Comparison of ENCODE assay signal across 17 cellular contexts in genomic region chr4:182748283-182748682, GRCh38.
DNase-seq lines count a peak whose midpoint lies in the region; ATAC-seq, FAIRE-seq and TF ChIP-seq lines count a peak whose summit lies in the region.
"Had no signal": no experiment of that assay in that cellular context is flagged by ENCODE, and none has a peak within 500 bp of the region (broad histone marks: within the 10 kb centered on the region; RNA-seq: fewer than 3 reads in every experiment).

No MANE protein-coding gene starts in this region.

- H3K4me2 ChIP-seq in neural progenitor cell, result no peak overlapping the region

- no peak overlapping the region for H2AFZ ChIP-seq in neural progenitor cell (replicated peaks)

- H3K4me3 Mint-ChIP-seq in neural progenitor cell, result no peak overlapping the region
- H3K4me3 Mint-ChIP-seq: CD8-positive, alpha-beta memory T cell had no signal

- DNase-seq in DMS53 (lab: John Stamatoyannopoulos, UW) (peak; percentile 11), DMS53 treated with DMSO at 0.1 percent for 48 hours (lab: John Stamatoyannopoulos, UW; ENCODE audit: unreplicated experiment) (no peak), left ventricle myocardium inferior (no peak), neural progenitor cell (ENCODE audit: low spot score) (no peak), DMS153 (lab: John Stamatoyannopoulos, UW) (no peak), H54 (ENCODE audit: insufficient read length, low spot score) (no peak), MV-4-11 (lab: John Stamatoyannopoulos, UW) (no peak)
- DNase-seq: CD8-positive, alpha-beta memory T cell; NCI-H1436 treated with DMSO at 0.1 percent for 48 hours; NCI-H2081 treated with DMSO at 0.1 percent for 48 hours; NCI-H2227 treated with DMSO at 0.1 percent for 48 hours; NCI-H526 treated with DMSO at 0.1 percent for 48 hours had no signal

- H3K9me3 ChIP-seq in left ventricle myocardium inferior (replicated peaks) (peaks cover 5% of the 10 kb centered on the region), neural progenitor cell (ENCODE audit: low read depth) (no peaks in the 10 kb centered on the region)
- H3K9me3 ChIP-seq: HAP-1 had no signal

- H3K27me3 ChIP-seq in left ventricle myocardium inferior (ENCODE audit: low read depth) (no peaks in the 10 kb centered on the region), neural progenitor cell (no peaks in the 10 kb centered on the region)

- H3K4me3 ChIP-seq in left ventricle myocardium inferior, result peak overlapping the region; percentile 16
- no peak overlapping the region for H3K4me3 ChIP-seq in neural progenitor cell
- H3K4me3 ChIP-seq: HAP-1 had no signal

- ATAC-seq in GM19395 (IDR thresholded peaks at IDR 0.05; ENCODE audit: unreplicated experiment), result no peak
- ATAC-seq: SK-N-SH treated with all-trans-retinoic acid at 6 μM for 48 hours had no signal

- no peak for TF ChIP-seq POLR2A in H54 (IDR thresholded peaks at IDR 0.05; ENCODE audit: low read depth, low read length)

- H3K36me3 ChIP-seq in left ventricle myocardium inferior (no peaks in the 10 kb centered on the region), neural progenitor cell (peaks cover 11% of the 10 kb centered on the region)
- H3K36me3 ChIP-seq: HAP-1 had no signal

- H3K27ac ChIP-seq in left ventricle myocardium inferior (replicated peaks), result peak overlapping the region; percentile 72
- H3K27ac ChIP-seq in neural progenitor cell, result no peak overlapping the region
- H3K27ac ChIP-seq: 22Rv1, RWPE1 had no signal

- H3K4me1 ChIP-seq in left ventricle myocardium inferior, result no peaks in the 10 kb centered on the region
- peaks cover 10% of the 10 kb centered on the region for H3K4me1 ChIP-seq in neural progenitor cell
- H3K4me1 ChIP-seq: HAP-1 had no signal

- no peak overlapping the region for H3K9ac ChIP-seq in neural progenitor cell

- no peaks in the 10 kb centered on the region for H3F3A ChIP-seq in neural progenitor cell (ENCODE audit: low read depth)

- H3K27me3 Mint-ChIP-seq in neural progenitor cell (ENCODE audit: insufficient read depth, low read depth), result no peaks in the 10 kb centered on the region

- H3K4me1 Mint-ChIP-seq in neural progenitor cell, result peaks cover 17% of the 10 kb centered on the region
- H3K4me1 Mint-ChIP-seq: CD8-positive, alpha-beta memory T cell had no signal

- peaks cover 5% of the 10 kb centered on the region for H3K9me3 Mint-ChIP-seq in neural progenitor cell
- H3K9me3 Mint-ChIP-seq: CD8-positive, alpha-beta memory T cell had no signal

- peak overlapping the region; percentile 35 for H3K27ac Mint-ChIP-seq in neural progenitor cell
- H3K27ac Mint-ChIP-seq: CD8-positive, alpha-beta memory T cell had no signal

- FAIRE-seq in H54 (lab: Jason Lieb, UNC), result no peak

- intact Hi-C loops in left ventricle myocardium inferior (cut with micrococcal nuclease), result no loop called here

- H3K36me3 Mint-ChIP-seq in neural progenitor cell, result peaks cover 62% of the 10 kb centered on the region
- H3K36me3 Mint-ChIP-seq: CD8-positive, alpha-beta memory T cell had no signal

- no peaks in the 10 kb centered on the region for H3K79me2 ChIP-seq in neural progenitor cell (ENCODE audit: low read depth)

- TF ChIP-seq CTCF in left ventricle myocardium inferior (IDR thresholded peaks at IDR 0.05; ENCODE audit: borderline replicate concordance) (no peak), neural progenitor cell (IDR thresholded peaks at IDR 0.05) (no peak)

- no peaks in the 10 kb centered on the region for H4K20me1 ChIP-seq in neural progenitor cell (ENCODE audit: low read depth)
